ENCODE assay signal across 18 cellular contexts in the genomic region with DNA sequence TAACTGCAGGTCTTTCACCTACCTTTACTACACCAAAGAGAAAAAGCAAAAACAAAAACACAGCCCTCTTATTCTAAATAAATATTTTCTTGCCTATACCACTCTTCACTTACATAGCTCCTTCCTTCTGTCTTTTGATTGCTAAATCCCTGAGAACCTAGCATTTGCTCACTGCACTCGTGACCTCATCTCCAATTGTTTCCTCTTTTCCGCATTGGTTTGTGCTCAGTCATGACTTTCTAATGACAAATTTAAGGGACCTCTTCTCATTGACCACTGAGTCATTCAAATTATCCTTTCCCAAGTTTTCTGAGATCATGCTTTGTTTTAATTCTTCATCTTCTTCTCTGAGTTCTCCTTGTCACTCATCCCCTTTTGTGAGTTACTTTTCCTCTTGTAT.
DNase-seq lines count a peak whose midpoint lies in the region; ATAC-seq, FAIRE-seq and TF ChIP-seq lines count a peak whose summit lies in the region.
"Had no signal": no experiment of that assay in that cellular context is flagged by ENCODE, and none has a peak within 500 bp of the region (broad histone marks: within the 10 kb centered on the region; RNA-seq: fewer than 3 reads in every experiment).

No MANE protein-coding gene starts in this region.

- DNase-seq in A172 (ENCODE audit: low spot score) (peak; percentile 1), H4 (ENCODE audit: low spot score) (peak; percentile 11), SKM-1 treated with dmso at 0.1 percent for 144 hours (lab: John Stamatoyannopoulos, UW; ENCODE audit: unreplicated experiment) (peak; percentile 70), fibroblast of pulmonary artery (ENCODE audit: low read depth) (peak; percentile 52), transverse colon (no peak), NCI-H2227 (lab: John Stamatoyannopoulos, UW; ENCODE audit: unreplicated experiment) (no peak), GM12891 (ENCODE audit: insufficient read length, low spot score) (no peak)
- DNase-seq in stimulated activated naive CD8-positive, alpha-beta T cell treated with anti-CD3 and anti-CD28 coated beads, Interleukin-15, Interleukin-2, amounts not matched to agents 100 U/mL and 50 U/mL, for 24 hours, result no peak
- DNase-seq: ACHN; activated CD4-positive, alpha-beta T cell treated with anti-CD3 and anti-CD28 coated beads for 48 hours; COR-L47; left cardiac atrium; NCI-H1417 treated with DMSO at 0.1 percent for 48 hours; NCI-H2171 treated with DMSO at 0.1 percent for 48 hours; occipital lobe had no signal

- H3K4me3 ChIP-seq in fibroblast of pulmonary artery (replicated peaks; ENCODE audit: low read depth, low read length), result no peak overlapping the region
- no peak overlapping the region for H3K4me3 ChIP-seq in transverse colon
- H3K4me3 ChIP-seq: hepatocyte had no signal

- no peak for TF ChIP-seq EP300 in transverse colon (IDR thresholded peaks at IDR 0.05; ENCODE audit: low read depth)

- TF ChIP-seq POLR2A in transverse colon (IDR thresholded peaks at IDR 0.05) (no peak), GM12891 (IDR thresholded peaks at IDR 0.05; ENCODE audit: low read depth, low read length) (no peak)

- H3K27me3 ChIP-seq in transverse colon, result no peaks in the 10 kb centered on the region
- H3K27me3 ChIP-seq: hepatocyte had no signal

- in situ Hi-C loops in transverse colon (cut with MboI; ENCODE audit: low pct_ligation_motif_present in 1 of 4, low pct_unique_long_range_greater_than_20kb in 1 of 4, low sequenced_read_pairs in 3 of 4), result no loop called here

- 59 to 68% methylated on average over 2 of the region's 2 CpGs for WGBS in transverse colon (ENCODE audit: low coverage in 1 of 2), 2 donors

- intact Hi-C loops in transverse colon (cut with DNase I; ENCODE audit: low total_unique reads), result loop anchor here (5.0 kb wide), 1 partner anchor 1595 kb away; no protein-coding TSS in a partner anchor

- H3K27ac ChIP-seq in transverse colon, result no peak overlapping the region
- H3K27ac ChIP-seq: hepatocyte had no signal

- FAIRE-seq in GM12891 (lab: Jason Lieb, UNC), result no peak

- H3K4me1 ChIP-seq in transverse colon, result no peaks in the 10 kb centered on the region

- TF ChIP-seq CTCF in fibroblast of pulmonary artery (IDR thresholded peaks at IDR 0.05; ENCODE audit: low read length, missing control alignments) (no peak), transverse colon (IDR thresholded peaks at IDR 0.05) (no peak)

- H3K9me3 ChIP-seq in transverse colon, result no peaks in the 10 kb centered on the region

- no peak for ATAC-seq in stimulated activated naive CD8-positive, alpha-beta T cell treated with anti-CD3 and anti-CD28 coated beads, Interleukin-15, Interleukin-2, amounts not matched to agents 100 U/mL and 50 U/mL, for 24 hours
- ATAC-seq: left cardiac atrium; Right ventricle myocardium inferior; stimulated activated effector memory CD8-positive, alpha-beta T cell treated with anti-CD3 and anti-CD28 coated beads, Interleukin-12 subunit alpha, Interleukin-12 subunit beta, amount 100 ng/mL, for 72 hours had no signal

- no peaks in the 10 kb centered on the region for H3K36me3 ChIP-seq in transverse colon

TF ChIP-seq in GM12891, 5 proteins besides CTCF, POLR2A, EP300 and RAD21:
- TF ChIP-seq TAF1 (IDR thresholded peaks at IDR 0.05; ENCODE audit: low read depth, low read length), result no peak
- no peak for TF ChIP-seq SPI1 (IDR thresholded peaks at IDR 0.05; ENCODE audit: low read depth, low read length)
- TF ChIP-seq POU2F2 (IDR thresholded peaks at IDR 0.05; ENCODE audit: low read depth, low read length), result no peak
- no peak for TF ChIP-seq POLR2AphosphoS5 (IDR thresholded peaks at IDR 0.05; ENCODE audit: low read depth, low read length)
- TF ChIP-seq PAX5 (IDR thresholded peaks at IDR 0.05; ENCODE audit: insufficient read depth, low read length, severe bottlenecking), result no peak

Comparison
In these comparisons a context has a peak if more than half of its experiments do, and no peak if none do; other contexts are left out.
1. DNase-seq: peak in A172 (single experiment), H4 (single experiment), SKM-1 treated with dmso at 0.1 percent for 144 hours (single experiment) and fibroblast of pulmonary artery (single experiment); none in stimulated activated naive CD8-positive, alpha-beta T cell treated with anti-CD3 and anti-CD28 coated beads, Interleukin-15, Interleukin-2, amounts not matched to agents 100 U/mL and 50 U/mL, for 24 hours (single experiment), transverse colon (single experiment), NCI-H2227 (single experiment) and GM12891 (single experiment).